In genomic region chr16:30874244-30874820, GRCh38 we compare ENCODE assay signal across 7 cellular contexts. TPM values are rescaled to one million over a fixed set of nuclear protein-coding genes. Genes with fewer than 3 reads are reported as not detected.
DNase-seq lines count a peak whose midpoint lies in the region; ATAC-seq and TF ChIP-seq lines count a peak whose summit lies in the region.

No MANE protein-coding gene starts in this region.

- no peak for TF ChIP-seq CTCF in HL-60 (IDR thresholded peaks at IDR 0.05; ENCODE audit: insufficient read depth, low read length)

- H3K9me3 ChIP-seq in iPS-18c (ENCODE audit: control insufficient read depth, insufficient read depth, low read length) = no peaks in the 10 kb centered on the region

- no peak for DNase-seq in HL-60 (ENCODE audit: low read depth in 1 of 2, low spot score in 1 of 2)
- DNase-seq in activated T-cell treated with anti-CD3 and anti-CD28 coated beads, Interleukin-2, amount 50 U/mL, for 72 hours = no peak
- no peak for DNase-seq in stimulated activated naive CD8-positive, alpha-beta T cell treated with anti-CD3 and anti-CD28 coated beads, Interleukin-15, amount 100 ng/mL, for 72 hours
- no peak for DNase-seq in GM19240 (ENCODE audit: insufficient read length, low spot score)
- DNase-seq in NCI-H1694 (lab: John Stamatoyannopoulos, UW) = no peak

- no peaks in the 10 kb centered on the region for H3K27me3 ChIP-seq in HL-60 (ENCODE audit: insufficient read depth, poor library complexity, severe bottlenecking)

- peaks cover 35% of the 10 kb centered on the region for H3K4me1 Mint-ChIP-seq in activated T-cell treated with anti-CD3 and anti-CD28 coated beads, Interleukin-2, amount 50 U/mL, for 72 hours (ENCODE audit: low read depth)
- H3K4me1 Mint-ChIP-seq in stimulated activated naive CD8-positive, alpha-beta T cell treated with anti-CD3 and anti-CD28 coated beads, Interleukin-15, amount 100 ng/mL, for 72 hours = peaks cover 49% of the 10 kb centered on the region

- H3K27me3 Mint-ChIP-seq in activated T-cell treated with anti-CD3 and anti-CD28 coated beads, Interleukin-2, amount 50 U/mL, for 72 hours (ENCODE audit: low read depth) = no peaks in the 10 kb centered on the region
- H3K27me3 Mint-ChIP-seq in stimulated activated naive CD8-positive, alpha-beta T cell treated with anti-CD3 and anti-CD28 coated beads, Interleukin-15, amount 100 ng/mL, for 72 hours = no peaks in the 10 kb centered on the region

- peak overlapping the region; percentile 86 for H3K27ac ChIP-seq in HL-60 (replicated peaks)

- H3K4me3 Mint-ChIP-seq in activated T-cell treated with anti-CD3 and anti-CD28 coated beads, Interleukin-2, amount 50 U/mL, for 72 hours = peak overlapping the region; percentile 72 to 89
- peak overlapping the region; percentile 88 to 98 for H3K4me3 Mint-ChIP-seq in stimulated activated naive CD8-positive, alpha-beta T cell treated with anti-CD3 and anti-CD28 coated beads, Interleukin-15, amount 100 ng/mL, for 72 hours

- no peak for ATAC-seq in activated T-cell treated with anti-CD3 and anti-CD28 coated beads, Interleukin-2, amount 50 U/mL, for 72 hours (replicated peaks in 1 of 2)
- no peak for ATAC-seq in stimulated activated naive CD8-positive, alpha-beta T cell treated with anti-CD3 and anti-CD28 coated beads, Interleukin-15, amount 100 ng/mL, for 72 hours
- no peak for ATAC-seq in GM21367 (IDR thresholded peaks at IDR 0.05; ENCODE audit: unreplicated experiment)

- H3K4me3 ChIP-seq in HL-60 (replicated peaks; ENCODE audit: insufficient read depth, low read length) (peak overlapping the region; percentile 81), iPS-18c (ENCODE audit: insufficient read depth, low read depth, low read length) (peak overlapping the region; percentile 86)

- peaks cover 10% of the 10 kb centered on the region in 2 donors for H3K36me3 Mint-ChIP-seq in activated T-cell treated with anti-CD3 and anti-CD28 coated beads, Interleukin-2, amount 50 U/mL, for 72 hours (ENCODE audit: insufficient read depth in 2 of 2)

- peak overlapping the region; percentile 100 for H3K27ac Mint-ChIP-seq in activated T-cell treated with anti-CD3 and anti-CD28 coated beads, Interleukin-2, amount 50 U/mL, for 72 hours
- peak overlapping the region; percentile 90 to 93 for H3K27ac Mint-ChIP-seq in stimulated activated naive CD8-positive, alpha-beta T cell treated with anti-CD3 and anti-CD28 coated beads, Interleukin-15, amount 100 ng/mL, for 72 hours

- no peaks in the 10 kb centered on the region for H3K9me3 Mint-ChIP-seq in activated T-cell treated with anti-CD3 and anti-CD28 coated beads, Interleukin-2, amount 50 U/mL, for 72 hours
- H3K9me3 Mint-ChIP-seq in stimulated activated naive CD8-positive, alpha-beta T cell treated with anti-CD3 and anti-CD28 coated beads, Interleukin-15, amount 100 ng/mL, for 72 hours = no peaks in the 10 kb centered on the region

RNA-seq across cellular contexts. Expression of gene BCL7C, which starts 19.5 kb away (rescaled TPM):
- 10 to 100 TPM; 21.7 to 23.2 TPM for total RNA-seq in activated T-cell treated with anti-CD3 and anti-CD28 coated beads, Interleukin-2, amount 50 U/mL, for 72 hours

RNA-seq across cellular contexts. Expression of gene CTF1, which starts 22.1 kb away (rescaled TPM):
- total RNA-seq in activated T-cell treated with anti-CD3 and anti-CD28 coated beads, Interleukin-2, amount 50 U/mL, for 72 hours = under 1 TPM; 0.25 to 0.72 TPM

RNA-seq across cellular contexts. Expression of gene FBXL19, which starts 49.0 kb away (rescaled TPM):
- 10 to 100 TPM; 24.9 to 25.7 TPM for total RNA-seq in activated T-cell treated with anti-CD3 and anti-CD28 coated beads, Interleukin-2, amount 50 U/mL, for 72 hours
